ENCODE assay signal across 13 cellular contexts in the genomic region with DNA sequence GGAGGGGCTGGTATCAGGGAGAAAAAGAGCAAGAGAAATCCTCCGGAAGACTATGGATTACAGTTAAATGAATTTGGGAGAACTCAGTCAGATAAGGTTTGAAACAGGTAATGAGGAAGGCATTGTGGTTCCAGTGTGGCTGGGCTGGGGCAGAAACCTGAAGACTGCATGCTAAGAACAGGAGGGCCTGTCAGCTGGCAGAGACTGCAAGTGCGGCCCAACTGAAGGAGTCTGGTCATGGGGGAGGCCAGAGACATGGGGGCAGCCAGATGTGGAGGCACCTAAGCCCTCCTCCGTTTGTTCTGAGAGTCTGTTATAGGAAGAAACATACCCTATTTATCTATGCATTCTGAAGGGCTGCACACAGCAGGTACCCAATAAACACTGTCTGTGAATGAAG. TPM values are rescaled to one million over a fixed set of nuclear protein-coding genes. Genes with fewer than 3 reads are reported as not detected.
DNase-seq lines count a peak whose midpoint lies in the region; ATAC-seq lines count a peak whose summit lies in the region.
"Had no signal": no experiment of that assay in that cellular context is flagged by ENCODE, and none has a peak within 500 bp of the region (broad histone marks: within the 10 kb centered on the region; RNA-seq: fewer than 3 reads in every experiment).

No MANE protein-coding gene starts in this region.

- H3K27me3 Mint-ChIP-seq in activated CD4-positive, alpha-beta T cell treated with anti-CD3 and anti-CD28 coated beads, Interleukin-2, amount 10 ng/mL, durations not matched to agents 24 days and 14 days: no peaks in the 10 kb centered on the region
- no peaks in the 10 kb centered on the region for H3K27me3 Mint-ChIP-seq in stimulated activated naive CD8-positive, alpha-beta T cell treated with anti-CD3 and anti-CD28 coated beads, Interleukin-15, Interleukin-2, amounts not matched to agents 100 ng/mL and 50 ng/mL, for 24 hours
- H3K27me3 Mint-ChIP-seq in stimulated activated naive CD8-positive, alpha-beta T cell treated with anti-CD3 and anti-CD28 coated beads, Interleukin-15, amount 100 ng/mL, for 72 hours: no peaks in the 10 kb centered on the region
- no peaks in the 10 kb centered on the region for H3K27me3 Mint-ChIP-seq in memory B cell

- no peak for DNase-seq in activated CD4-positive, alpha-beta T cell treated with anti-CD3 and anti-CD28 coated beads, Interleukin-2, amount 10 ng/mL, durations not matched to agents 24 days and 14 days
- DNase-seq in activated CD4-positive, alpha-beta T cell treated with anti-CD3 and anti-CD28 coated beads, Interleukin-2, amount 50 U/mL, for 1 hour: no peak
- DNase-seq in stimulated activated naive CD8-positive, alpha-beta T cell treated with anti-CD3 and anti-CD28 coated beads, Interleukin-15, amount 100 ng/mL, for 72 hours: no peak
- DNase-seq in memory B cell (ENCODE audit: low spot score in 2 of 2) (no peak), NCI-H2081 treated with DMSO at 0.1 percent for 48 hours (lab: John Stamatoyannopoulos, UW) (no peak)
- DNase-seq: 8988T, AML-193, DMS79 had no signal

- no peak for ATAC-seq in stimulated activated naive CD8-positive, alpha-beta T cell treated with anti-CD3 and anti-CD28 coated beads, Interleukin-15, amount 100 ng/mL, for 72 hours
- ATAC-seq in memory B cell (ENCODE audit: low read depth): no peak
- ATAC-seq in HG03457 (IDR thresholded peaks at IDR 0.05; ENCODE audit: unreplicated experiment): no peak
- no peak for ATAC-seq in HG03039 (IDR thresholded peaks at IDR 0.05; ENCODE audit: unreplicated experiment)
- ATAC-seq: GM12878 had no signal

- intact Hi-C loops in activated CD4-positive, alpha-beta T cell treated with anti-CD3 and anti-CD28 coated beads, Interleukin-2, amount 10 ng/mL, durations not matched to agents 24 days and 14 days (cut with micrococcal nuclease): no loop called here

- H3K9me3 Mint-ChIP-seq in activated CD4-positive, alpha-beta T cell treated with anti-CD3 and anti-CD28 coated beads, Interleukin-2, amount 10 ng/mL, durations not matched to agents 24 days and 14 days: no peaks in the 10 kb centered on the region
- no peaks in the 10 kb centered on the region for H3K9me3 Mint-ChIP-seq in stimulated activated naive CD8-positive, alpha-beta T cell treated with anti-CD3 and anti-CD28 coated beads, Interleukin-15, Interleukin-2, amounts not matched to agents 100 ng/mL and 50 ng/mL, for 24 hours
- H3K9me3 Mint-ChIP-seq in stimulated activated naive CD8-positive, alpha-beta T cell treated with anti-CD3 and anti-CD28 coated beads, Interleukin-15, amount 100 ng/mL, for 72 hours: no peaks in the 10 kb centered on the region
- no peaks in the 10 kb centered on the region for H3K9me3 Mint-ChIP-seq in memory B cell

- H3K27ac Mint-ChIP-seq in activated CD4-positive, alpha-beta T cell treated with anti-CD3 and anti-CD28 coated beads, Interleukin-2, amount 10 ng/mL, durations not matched to agents 24 days and 14 days: peak overlapping the region; percentile 1
- peak overlapping the region; percentile 72 for H3K27ac Mint-ChIP-seq in stimulated activated naive CD8-positive, alpha-beta T cell treated with anti-CD3 and anti-CD28 coated beads, Interleukin-15, Interleukin-2, amounts not matched to agents 100 ng/mL and 50 ng/mL, for 24 hours
- H3K27ac Mint-ChIP-seq in stimulated activated naive CD8-positive, alpha-beta T cell treated with anti-CD3 and anti-CD28 coated beads, Interleukin-15, amount 100 ng/mL, for 72 hours: peak overlapping the region in 1 of 2 donors; percentile 1
- H3K27ac Mint-ChIP-seq in memory B cell: peak overlapping the region; percentile 39

- H3K4me3 Mint-ChIP-seq in activated CD4-positive, alpha-beta T cell treated with anti-CD3 and anti-CD28 coated beads, Interleukin-2, amount 10 ng/mL, durations not matched to agents 24 days and 14 days: no peak overlapping the region
- H3K4me3 Mint-ChIP-seq in stimulated activated naive CD8-positive, alpha-beta T cell treated with anti-CD3 and anti-CD28 coated beads, Interleukin-15, Interleukin-2, amounts not matched to agents 100 ng/mL and 50 ng/mL, for 24 hours: no peak overlapping the region
- H3K4me3 Mint-ChIP-seq in stimulated activated naive CD8-positive, alpha-beta T cell treated with anti-CD3 and anti-CD28 coated beads, Interleukin-15, amount 100 ng/mL, for 72 hours: no peak overlapping the region
- no peak overlapping the region for H3K4me3 Mint-ChIP-seq in memory B cell

- peaks cover 3% of the 10 kb centered on the region for H3K4me1 Mint-ChIP-seq in activated CD4-positive, alpha-beta T cell treated with anti-CD3 and anti-CD28 coated beads, Interleukin-2, amount 10 ng/mL, durations not matched to agents 24 days and 14 days
- H3K4me1 Mint-ChIP-seq in stimulated activated naive CD8-positive, alpha-beta T cell treated with anti-CD3 and anti-CD28 coated beads, Interleukin-15, Interleukin-2, amounts not matched to agents 100 ng/mL and 50 ng/mL, for 24 hours (ENCODE audit: low read depth): peaks cover 4% of the 10 kb centered on the region
- no peaks in the 10 kb centered on the region for H3K4me1 Mint-ChIP-seq in stimulated activated naive CD8-positive, alpha-beta T cell treated with anti-CD3 and anti-CD28 coated beads, Interleukin-15, amount 100 ng/mL, for 72 hours
- peaks cover 6% of the 10 kb centered on the region for H3K4me1 Mint-ChIP-seq in memory B cell

- H3K36me3 Mint-ChIP-seq in activated CD4-positive, alpha-beta T cell treated with anti-CD3 and anti-CD28 coated beads, Interleukin-2, amount 10 ng/mL, durations not matched to agents 24 days and 14 days (ENCODE audit: low read depth): peaks cover 45% of the 10 kb centered on the region
- peaks cover 67% of the 10 kb centered on the region for H3K36me3 Mint-ChIP-seq in stimulated activated naive CD8-positive, alpha-beta T cell treated with anti-CD3 and anti-CD28 coated beads, Interleukin-15, Interleukin-2, amounts not matched to agents 100 ng/mL and 50 ng/mL, for 24 hours (ENCODE audit: low read depth)
- peaks cover 30% of the 10 kb centered on the region for H3K36me3 Mint-ChIP-seq in memory B cell

RNA-seq across cellular contexts. Expression of gene TFB1M, which starts 16.6 kb away (rescaled TPM):
- 36.8 and 41.4 TPM in 2 replicates for total RNA-seq in activated CD4-positive, alpha-beta T cell treated with anti-CD3 and anti-CD28 coated beads, Interleukin-2, amount 10 ng/mL, durations not matched to agents 24 days and 14 days

RNA-seq across cellular contexts. Expression of gene CLDN20, which starts 33.9 kb away (rescaled TPM):
- 0.21 TPM in 1 of 2 replicates, not detected in the other for total RNA-seq in activated CD4-positive, alpha-beta T cell treated with anti-CD3 and anti-CD28 coated beads, Interleukin-2, amount 10 ng/mL, durations not matched to agents 24 days and 14 days
- total RNA-seq: G401, GM12878 had no signal
